Comparison of ENCODE assay signal across 11 cellular contexts in genomic region chr20:1491281-1491840, GRCh38. TPM values are rescaled to one million over a fixed set of nuclear protein-coding genes. Genes with fewer than 3 reads are reported as not detected.
DNase-seq lines count a peak whose midpoint lies in the region; ATAC-seq and TF ChIP-seq lines count a peak whose summit lies in the region.
"Had no signal": no experiment of that assay in that cellular context is flagged by ENCODE, and none has a peak within 500 bp of the region (broad histone marks: within the 10 kb centered on the region; RNA-seq: fewer than 3 reads in every experiment).

Gene SIRPB2 (minus strand): TSS chr20:1491420. CDS start chr20:1491359, 61 bp downstream.

- H3K4me3 Mint-ChIP-seq in naive B cell = peak within 1 kb of the TSS in 7 of 8 donors; percentile 10 to 67 (median 46)
- H3K4me3 Mint-ChIP-seq in activated naive CD4-positive, alpha-beta T cell treated with anti-CD3 and anti-CD28 coated beads, Interleukin-2, amount 10 ng/mL, durations not matched to agents 7 days and 5 days = no peak within 1 kb of the TSS

- TF ChIP-seq CTCF in RWPE1 (conservative IDR thresholded peaks at IDR 0.05; ENCODE audit: low read depth) (no peak), fibroblast of pulmonary artery (IDR thresholded peaks at IDR 0.05; ENCODE audit: low read length, missing control alignments) (no peak)

- ATAC-seq in naive B cell (ENCODE audit: low read depth in 2 of 2) (no peak), GM19351 (IDR thresholded peaks at IDR 0.05; ENCODE audit: unreplicated experiment) (no peak), HG02759 (IDR thresholded peaks at IDR 0.05; ENCODE audit: unreplicated experiment) (no peak)

- H3K27ac ChIP-seq in RWPE1 = peak within 1 kb of the TSS; percentile 91

- peaks cover 39 to 44% (median 41%) of the 10 kb centered on the region in 3 donors for H3K4me1 Mint-ChIP-seq in naive B cell
- peaks cover 11% of the 10 kb centered on the region for H3K4me1 Mint-ChIP-seq in activated naive CD4-positive, alpha-beta T cell treated with anti-CD3 and anti-CD28 coated beads, Interleukin-2, amount 10 ng/mL, durations not matched to agents 7 days and 5 days

- POLR2A ChIA-PET in RWPE1 (lab: Yijun Ruan, JAX; ENCODE audit: low non-redundant PET) = no interaction called here

- CTCF ChIA-PET in RWPE1 (lab: Yijun Ruan, JAX) = no interaction called here
- CTCF ChIA-PET in activated naive CD4-positive, alpha-beta T cell treated with anti-CD3 and anti-CD28 coated beads, Interleukin-2, amount 10 ng/mL, durations not matched to agents 7 days and 5 days (lab: Charles Lee) = interaction anchor here (0.6 to 1.8 kb wide), 2 partner anchors 12 to 262 kb away, joined by 3 to 5 read pairs; no protein-coding TSS in a partner anchor

- H3K9me3 Mint-ChIP-seq in naive B cell = no peaks in the 10 kb centered on the region
- H3K9me3 Mint-ChIP-seq in activated naive CD4-positive, alpha-beta T cell treated with anti-CD3 and anti-CD28 coated beads, Interleukin-2, amount 10 ng/mL, durations not matched to agents 7 days and 5 days = no peaks in the 10 kb centered on the region

- no peak for DNase-seq in RWPE1 (ENCODE audit: low spot score)
- DNase-seq in fibroblast of pulmonary artery (ENCODE audit: low read depth) = peak; percentile 47
- no peak for DNase-seq in naive B cell
- no peak for DNase-seq in activated naive CD4-positive, alpha-beta T cell treated with anti-CD3 and anti-CD28 coated beads, Interleukin-2, amount 10 ng/mL, durations not matched to agents 7 days and 5 days
- DNase-seq in cerebellum (ENCODE audit: low spot score) = no peak
- DNase-seq: activated T-cell treated with anti-CD3 and anti-CD28 coated beads for 4 hours, NCI-H2171 treated with DMSO at 0.1 percent for 48 hours, T-helper 1 cell had no signal

- peaks cover 5 to 13% (median 6%) of the 10 kb centered on the region in 3 donors for H3K27me3 Mint-ChIP-seq in naive B cell
- peaks cover 53% of the 10 kb centered on the region for H3K27me3 Mint-ChIP-seq in activated naive CD4-positive, alpha-beta T cell treated with anti-CD3 and anti-CD28 coated beads, Interleukin-2, amount 10 ng/mL, durations not matched to agents 7 days and 5 days

- no peak within 1 kb of the TSS for H3K4me3 ChIP-seq in fibroblast of pulmonary artery (replicated peaks; ENCODE audit: low read depth, low read length)

- H3K27ac Mint-ChIP-seq in naive B cell = peak within 1 kb of the TSS in 4 of 6 donors; percentile 40 to 76 (median 47)
- H3K27ac Mint-ChIP-seq in activated naive CD4-positive, alpha-beta T cell treated with anti-CD3 and anti-CD28 coated beads, Interleukin-2, amount 10 ng/mL, durations not matched to agents 7 days and 5 days = no peak within 1 kb of the TSS

- no peaks in the 10 kb centered on the region for H3K36me3 Mint-ChIP-seq in naive B cell
- H3K36me3 Mint-ChIP-seq in activated naive CD4-positive, alpha-beta T cell treated with anti-CD3 and anti-CD28 coated beads, Interleukin-2, amount 10 ng/mL, durations not matched to agents 7 days and 5 days = no peaks in the 10 kb centered on the region

RNA-seq across cellular contexts. Expression of gene SIRPB2, which starts in this region (rescaled TPM):
- polyA plus RNA-seq in naive B cell (ENCODE audit: low read depth in 6 of 6) = under 1 TPM in 4 of 6 donors, not detected in 2; 0.18 to 0.36 (median 0.22) TPM
- total RNA-seq in cerebellum = 1.00 TPM
- total RNA-seq: renal cortical epithelial cell had no signal
